ENCODE assay signal across 13 cellular contexts in genomic region chr2:47799210-47799609, GRCh38.
"Had no signal": no experiment of that assay in that cellular context is flagged by ENCODE, and none has a peak within 500 bp of the region (broad histone marks: within the 10 kb centered on the region; RNA-seq: fewer than 3 reads in every experiment).

No MANE protein-coding gene starts in this region.

- ATAC-seq: activated naive CD4-positive, alpha-beta T cell treated with anti-CD3 and anti-CD28 coated beads, Interleukin-2, amount 50 U/mL, for 72 hours; mucosa of descending colon; naive thymus-derived CD8-positive, alpha-beta T cell had no signal

- H3K27ac ChIP-seq: tibial nerve, vagina had no signal

- H3K27ac Mint-ChIP-seq: T-helper 1 cell treated with Interleukin-12 subunit alpha and Interleukin-12 subunit beta and Interleukin-4 antibody, amounts not matched to agents 30 μg/mL and 1 μg/mL, for 36 hours had no signal

- H3K9me3 ChIP-seq: vagina had no signal

- DNase-seq: activated B cell treated with CpG ODN at 0.5 μM for 24 hours; activated CD4-positive, alpha-beta T cell treated with anti-CD3 and anti-CD28 coated beads, Interleukin-2, amount 10 ng/mL, durations not matched to agents 24 days and 14 days; activated T-cell treated with anti-CD3 and anti-CD28 coated beads for 4 hours; anterior cingulate cortex; foreskin melanocyte; head of caudate nucleus; mucosa of descending colon; naive thymus-derived CD8-positive, alpha-beta T cell; stimulated activated CD4-positive, alpha-beta T cell treated with anti-CD3 and anti-CD28 coated beads, Interleukin-4, amount 100 ng/mL, for 4 hours had no signal

- H3K27me3 Mint-ChIP-seq: activated B cell treated with CpG ODN at 0.5 μM for 24 hours; activated CD4-positive, alpha-beta T cell treated with anti-CD3 and anti-CD28 coated beads, Interleukin-2, amount 10 ng/mL, durations not matched to agents 24 days and 14 days; naive thymus-derived CD8-positive, alpha-beta T cell had no signal

- H3K4me3 Mint-ChIP-seq: activated B cell treated with CpG ODN at 0.5 μM for 24 hours; activated CD4-positive, alpha-beta T cell treated with anti-CD3 and anti-CD28 coated beads, Interleukin-2, amount 10 ng/mL, durations not matched to agents 24 days and 14 days; T-helper 1 cell treated with Interleukin-12 subunit alpha and Interleukin-12 subunit beta and Interleukin-4 antibody, amounts not matched to agents 30 μg/mL and 1 μg/mL, for 36 hours had no signal

- H3K4me1 Mint-ChIP-seq: activated B cell treated with CpG ODN at 0.5 μM for 24 hours had no signal

- H3K4me3 ChIP-seq: mucosa of descending colon, tibial nerve, vagina had no signal

- H3K27me3 ChIP-seq: tibial nerve, vagina had no signal

- H3K4me1 ChIP-seq: tibial nerve, vagina had no signal
